In genomic region chr3:152471814-152472605, GRCh38 we compare ENCODE assay signal across 8 cellular contexts.
DNase-seq lines count a peak whose midpoint lies in the region; ATAC-seq and TF ChIP-seq lines count a peak whose summit lies in the region.

No MANE protein-coding gene starts in this region.

- CTCF ChIA-PET in RWPE1 (lab: Yijun Ruan, JAX): interaction anchor here (0.5 to 1.1 kb wide), 10 partner anchors 19 to 1318 kb away, joined by 3 to 5 read pairs (median 3); no protein-coding TSS in a partner anchor

- no peak overlapping the region for H3K4me2 ChIP-seq in trophoblast cell (ENCODE audit: low read length)

- TF ChIP-seq POLR2A in gastroesophageal sphincter (IDR thresholded peaks at IDR 0.05): no peak

- H2BK5ac ChIP-seq in trophoblast cell (ENCODE audit: low read depth, low read length, poor library complexity): no peak overlapping the region

- ATAC-seq in GM19452 (IDR thresholded peaks at IDR 0.05; ENCODE audit: unreplicated experiment) (peak; percentile 75), gastroesophageal sphincter (peak; percentile 67)

- in situ Hi-C loops in Caki2 (cut with HindIII; ENCODE audit: low pct_unique_long_range_greater_than_20kb, low sequenced_read_pairs): no loop called here

- POLR2A ChIA-PET in RWPE1 (lab: Yijun Ruan, JAX; ENCODE audit: low non-redundant PET): no interaction called here

- DNase-seq in Caki2 (ENCODE audit: low read depth): peak; percentile 60
- DNase-seq in HT-29 (ENCODE audit: low spot score): peak; percentile 68
- DNase-seq in RWPE1 (ENCODE audit: low spot score): peak; percentile 49
- DNase-seq in activated effector memory CD4-positive, alpha-beta T cell treated with anti-CD3 and anti-CD28 coated beads, Interleukin-2, amount 50 U/mL, for 16 hours: peak; percentile 84
- peak; percentile 56 to 86 for DNase-seq in trophoblast cell
- peak; percentile 71 for DNase-seq in ureter (ENCODE audit: low spot score)

- WGBS in gastroesophageal sphincter (ENCODE audit: low coverage in 1 of 2), 2 donors: 22 to 26% methylated on average over 11 to 15 of the region's 15 CpGs
- WGBS in trophoblast cell (ENCODE audit: extremely low coverage, insufficient coverage, insufficient read length): no CpG with 5 or more reads among the region's 15 CpGs

- H3K4me1 ChIP-seq in gastroesophageal sphincter (peaks cover 0 to 14% (median 0%) of the 10 kb centered on the region in 3 donors), trophoblast cell (ENCODE audit: control insufficient read depth in 1 of 2, insufficient read depth in 2 of 2, low read length in 2 of 2) (no peaks in the 10 kb centered on the region)

- H3K27me3 ChIP-seq in gastroesophageal sphincter (no peaks in the 10 kb centered on the region), trophoblast cell (ENCODE audit: insufficient read depth, low read length) (no peaks in the 10 kb centered on the region)

- H3K27ac ChIP-seq in RWPE1: no peak overlapping the region
- H3K27ac ChIP-seq in gastroesophageal sphincter: peak overlapping the region in 3 of 4 donors; percentile 1 to 55 (median 50)
- no peak overlapping the region for H3K27ac ChIP-seq in trophoblast cell (ENCODE audit: low read depth, low read length)

- H2AK5ac ChIP-seq in trophoblast cell (ENCODE audit: low read length): no peak overlapping the region

- no peak overlapping the region for H3K23ac ChIP-seq in trophoblast cell (ENCODE audit: low read length)

- H4K12ac ChIP-seq in trophoblast cell (ENCODE audit: low read depth, low read length): no peak overlapping the region

- H3K36me3 ChIP-seq in gastroesophageal sphincter (no peaks in the 10 kb centered on the region), trophoblast cell (ENCODE audit: control insufficient read depth in 1 of 2, insufficient read depth in 2 of 2, low read length in 2 of 2) (no peaks in the 10 kb centered on the region)

- peak overlapping the region; percentile 19 for H3K9ac ChIP-seq in trophoblast cell (ENCODE audit: low read length)

- no peak overlapping the region for H4K91ac ChIP-seq in trophoblast cell (ENCODE audit: low read depth, low read length)

- H3K4me3 ChIP-seq in gastroesophageal sphincter (peak overlapping the region; percentile 22 to 31), trophoblast cell (ENCODE audit: low read depth, low read length) (no peak overlapping the region)

- no peak overlapping the region for H2BK12ac ChIP-seq in trophoblast cell (ENCODE audit: low read length)

- no peak overlapping the region for H3K18ac ChIP-seq in trophoblast cell (ENCODE audit: low read length)

- peaks cover 0 to 11% (median 0%) of the 10 kb centered on the region in 3 donors for H3K9me3 ChIP-seq in gastroesophageal sphincter
- H3K9me3 ChIP-seq in trophoblast cell (ENCODE audit: insufficient read depth, low read depth, low read length): no peaks in the 10 kb centered on the region

- no peak overlapping the region for H3K4ac ChIP-seq in trophoblast cell (ENCODE audit: low read depth, low read length)

- H3K14ac ChIP-seq in trophoblast cell (ENCODE audit: low read length): no peak overlapping the region

- TF ChIP-seq CTCF in RWPE1 (conservative IDR thresholded peaks at IDR 0.05; ENCODE audit: low read depth) (peak; percentile 57), gastroesophageal sphincter (IDR thresholded peaks at IDR 0.05) (peak; percentile 57 to 75 (median 72))

- no peaks in the 10 kb centered on the region for H3K79me1 ChIP-seq in trophoblast cell (ENCODE audit: low read length)

- H3K79me2 ChIP-seq in trophoblast cell (ENCODE audit: control insufficient read depth, insufficient read depth, low read length, poor library complexity): no peaks in the 10 kb centered on the region

- TF ChIP-seq EP300 in gastroesophageal sphincter (IDR thresholded peaks at IDR 0.05): no peak

- H4K8ac ChIP-seq in trophoblast cell (ENCODE audit: low read depth, low read length): no peak overlapping the region

- no peak overlapping the region for H2BK120ac ChIP-seq in trophoblast cell (ENCODE audit: insufficient read depth, low read length, poor library complexity)

- H2AFZ ChIP-seq in trophoblast cell (ENCODE audit: insufficient read depth, low read length, poor library complexity): peak overlapping the region; percentile 54

Comparison
In these comparisons a context has a peak if more than half of its experiments do, and no peak if none do; other contexts are left out.
1. H3K27ac ChIP-seq: peak in gastroesophageal sphincter (3 of 4); none in RWPE1 (single experiment) and trophoblast cell (single experiment).
2. Peak in every context shown above with its lines, with median percentiles within 50 percentile points of each other: DNase-seq.